ENCODE assay signal across 1 cellular context in genomic region chr5:143376195-143376772, GRCh38.
TF ChIP-seq lines count a peak whose summit lies in the region.

No MANE protein-coding gene starts in this region.

TF ChIP-seq in GM23338, 12 proteins besides CTCF, POLR2A, EP300 and RAD21:
- TF ChIP-seq POLR2AphosphoS5 (IDR thresholded peaks at IDR 0.05; ENCODE audit: low read depth), result no peak
- TF ChIP-seq, protein P1, sequence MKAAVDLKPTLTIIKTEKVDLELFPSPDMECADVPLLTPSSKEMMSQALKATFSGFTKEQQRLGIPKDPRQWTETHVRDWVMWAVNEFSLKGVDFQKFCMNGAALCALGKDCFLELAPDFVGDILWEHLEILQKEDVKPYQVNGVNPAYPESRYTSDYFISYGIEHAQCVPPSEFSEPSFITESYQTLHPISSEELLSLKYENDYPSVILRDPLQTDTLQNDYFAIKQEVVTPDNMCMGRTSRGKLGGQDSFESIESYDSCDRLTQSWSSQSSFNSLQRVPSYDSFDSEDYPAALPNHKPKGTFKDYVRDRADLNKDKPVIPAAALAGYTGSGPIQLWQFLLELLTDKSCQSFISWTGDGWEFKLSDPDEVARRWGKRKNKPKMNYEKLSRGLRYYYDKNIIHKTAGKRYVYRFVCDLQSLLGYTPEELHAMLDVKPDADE (IDR thresholded peaks at IDR 0.05), result no peak
- TF ChIP-seq EZH2phosphoT487 (IDR thresholded peaks at IDR 0.05; ENCODE audit: unreplicated experiment), result no peak
- TF ChIP-seq ZNF462 (CRISPR knock-in tag; IDR thresholded peaks at IDR 0.05), result no peak
- no peak for TF ChIP-seq ZNF331 (CRISPR knock-in tag; IDR thresholded peaks at IDR 0.05; ENCODE audit: low read depth)
- no peak for TF ChIP-seq STAT1 (IDR thresholded peaks at IDR 0.05; ENCODE audit: unreplicated experiment)
